ENCODE assay signal across 1 cellular context in genomic region chr13:27038323-27038722, GRCh38.
TF ChIP-seq lines count a peak whose summit lies in the region.

No MANE protein-coding gene starts in this region.

TF ChIP-seq in A549, 52 proteins besides CTCF, POLR2A, EP300 and RAD21 (continued from another document):
- TF ChIP-seq USF2 (IDR thresholded peaks at IDR 0.05), result 0 out of 2 replicates have a peak, but pooled peaks have one; percentile 5
TF ChIP-seq in A549: peak in this region for 3.
